16 cellular contexts compared by ENCODE assay signal in the genomic region with DNA sequence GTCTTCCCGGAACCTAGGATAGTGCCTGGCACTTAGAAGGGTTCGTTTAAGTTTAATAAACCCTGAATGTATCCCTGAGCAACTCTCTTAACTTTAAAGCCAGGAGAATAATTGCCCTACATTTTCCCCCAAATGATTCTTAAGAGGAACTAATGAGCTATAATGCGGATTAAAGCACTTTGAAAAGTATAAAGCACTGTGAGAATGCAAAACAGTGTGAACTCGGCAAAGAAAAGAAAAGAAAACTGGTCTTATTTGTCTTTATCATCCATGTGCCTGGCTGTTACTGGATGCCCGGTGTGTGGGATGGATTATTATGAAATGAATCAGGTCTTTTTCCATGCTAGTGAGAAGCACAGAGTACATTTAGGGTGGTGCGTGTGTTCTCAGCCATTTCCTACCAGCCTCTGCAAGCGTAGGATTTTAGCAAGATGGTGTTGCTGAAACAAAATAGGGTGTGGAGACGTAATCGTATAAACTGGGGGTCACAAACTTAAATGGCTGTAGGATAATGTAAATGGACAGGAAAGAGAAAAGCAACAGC. TPM values are rescaled to one million over a fixed set of nuclear protein-coding genes. Genes with fewer than 3 reads are reported as not detected.
DNase-seq lines count a peak whose midpoint lies in the region; ATAC-seq, FAIRE-seq and TF ChIP-seq lines count a peak whose summit lies in the region.
"Had no signal": no experiment of that assay in that cellular context is flagged by ENCODE, and none has a peak within 500 bp of the region (broad histone marks: within the 10 kb centered on the region; RNA-seq: fewer than 3 reads in every experiment).

No MANE protein-coding gene starts in this region.

- peaks cover 37 to 60% of the 10 kb centered on the region in 2 donors for H3K27me3 Mint-ChIP-seq in natural killer cell (ENCODE audit: low read depth in 2 of 2)

- 87% methylated on average over 9 of the region's 9 CpGs; no CpG with 5 or more reads in 1 of the 2 experiments for WGBS in H1 (ENCODE audit: extremely low coverage in 1 of 2, insufficient coverage in 1 of 2, insufficient read length in 1 of 2, insufficient replicate concordance in 2 of 2, low coverage in 1 of 2, low lambda C conversion rate in 2 of 2, missing lambda C conversion rate in 1 of 2), 2 experiments
- WGBS in aorta, 2 donors, result 29 to 45% methylated on average over 9 of the region's 9 CpGs
- WGBS in HepG2 (ENCODE audit: low lambda C conversion rate), result 14% methylated on average over 9 of the region's 9 CpGs

- H4K8ac ChIP-seq in H1 (ENCODE audit: extremely low read depth, insufficient read depth, low read length), result no peak overlapping the region

- no peak overlapping the region for H3K27ac ChIP-seq in H1 (ENCODE audit: low read depth, low read length)
- H3K27ac ChIP-seq in aorta (ENCODE audit: low read depth in 1 of 2, low read length in 2 of 2), result peak overlapping the region; percentile 65 to 72
- H3K27ac ChIP-seq in HepG2 (ENCODE audit: extremely low read length, insufficient read depth, low read length), result no peak overlapping the region

- H3K27me3 ChIP-seq in H1 (replicated peaks in 1 of 4; ENCODE audit: control insufficient read depth in 3 of 4, extremely low read depth in 1 of 4, insufficient read depth in 3 of 4, low read length in 3 of 4) (peaks cover 11 to 35% (median 22%) of the 10 kb centered on the region in 4 experiments; a peak in 6 of 7 replicates), aorta (ENCODE audit: control insufficient read depth in 1 of 2, insufficient read depth in 2 of 2, low read length in 1 of 2) (no peaks in the 10 kb centered on the region), HepG2 (ENCODE audit: control insufficient read depth in 1 of 2, insufficient read depth in 2 of 2, low read length in 2 of 2) (peaks cover 0 to 5% of the 10 kb centered on the region in 2 experiments; a peak in 2 of 5 replicates)

- H2BK20ac ChIP-seq in H1 (ENCODE audit: low read length), result no peak overlapping the region

- H2BK5ac ChIP-seq in H1 (ENCODE audit: low read depth, low read length), result no peak overlapping the region

- H3K79me2 ChIP-seq in H1 (ENCODE audit: control insufficient read depth in 1 of 2, insufficient read depth in 2 of 2, low read length in 2 of 2) (no peaks in the 10 kb centered on the region), HepG2 (ENCODE audit: insufficient read depth, low read length) (no peaks in the 10 kb centered on the region)

- H2AFZ ChIP-seq in H1 (ENCODE audit: low read length) (peak overlapping the region; percentile 91; the same call in 1 of the 2 replicates), HepG2 (ENCODE audit: low read length) (no peak overlapping the region)

- peak overlapping the region; percentile 13 for H3K4me3 Mint-ChIP-seq in natural killer cell

- TF ChIP-seq POLR2A in H1 (IDR thresholded peaks at IDR 0.05; ENCODE audit: control extremely low read depth in 1 of 2, low read depth in 2 of 2, low read length in 2 of 2), result no peak
- no peak for TF ChIP-seq POLR2A in HepG2 (IDR thresholded peaks at IDR 0.05; ENCODE audit: insufficient read depth in 1 of 2, low read depth in 2 of 2, low read length in 2 of 2)

- H3K4me3 ChIP-seq in H1 (ENCODE audit: extremely low read depth in 1 of 4, insufficient read depth in 2 of 4, low read depth in 3 of 4, low read length in 4 of 4), result peak overlapping the region in 2 of 4 experiments; percentile 15 to 56; a peak in 3 of 8 replicates
- H3K4me3 ChIP-seq in aorta (ENCODE audit: low read length in 2 of 2), result peak overlapping the region; percentile 39 to 40
- H3K4me3 ChIP-seq in HepG2 (replicated peaks in 1 of 3; ENCODE audit: insufficient read depth in 1 of 3, low read depth in 2 of 3, low read length in 3 of 3), result no peak overlapping the region

- H3K9ac ChIP-seq in H1 (replicated peaks in 1 of 4; ENCODE audit: extremely low read depth in 1 of 4, low read depth in 3 of 4, low read length in 3 of 4), result 0 out of 7 replicates have a peak overlapping the region, but pooled peaks of 1 of the 4 experiments have one; percentile 7
- H3K9ac ChIP-seq in HepG2 (ENCODE audit: insufficient read depth, low read depth, low read length), result no peak overlapping the region
- H3K9ac ChIP-seq: SK-N-SH had no signal

- H4K5ac ChIP-seq in H1 (ENCODE audit: insufficient read length, low read depth, low read length), result no peak overlapping the region

- in situ Hi-C loops in HepG2 (cut with HindIII; ENCODE audit: extremely low pct_ligation_motif_present, low pct_unique_long_range_greater_than_20kb), result no loop called here

- no peak overlapping the region for H2BK120ac ChIP-seq in H1 (replicated peaks; ENCODE audit: low read depth, low read length)

- no peak for DNase-seq in Right ventricle myocardium superior
- no peak for DNase-seq in cardiac septum (ENCODE audit: low spot score)
- no peak for DNase-seq in H1 (ENCODE audit: low read depth in 1 of 2, low spot score in 2 of 2)
- DNase-seq in natural killer cell, result no peak
- DNase-seq in aorta, result no peak
- no peak for DNase-seq in HepG2 (ENCODE audit: low spot score)
- DNase-seq in NCI-H2196 treated with DMSO at 0.1 percent for 48 hours (lab: John Stamatoyannopoulos, UW; ENCODE audit: unreplicated experiment), result no peak
- DNase-seq in AML-193 (lab: John Stamatoyannopoulos, UW), result no peak
- DNase-seq: activated CD4-positive, CD25-positive, alpha-beta regulatory T cell; activated T-cell treated with anti-CD3 and anti-CD28 coated beads for 4 hours; amniotic stem cell; DMS153; effector CD8-positive, alpha-beta T cell; SK-N-SH; trophoblast cell had no signal

- ATAC-seq in Right ventricle myocardium superior (ENCODE audit: poor library complexity) (peak; percentile 34), natural killer cell (no peak), aorta (ENCODE audit: low FRiP score) (no peak), HepG2 (no peak)

- H2BK12ac ChIP-seq in H1 (ENCODE audit: low read depth, low read length), result no peak overlapping the region

- H3K4me1 Mint-ChIP-seq in natural killer cell, result no peaks in the 10 kb centered on the region

- peak; percentile 62 for FAIRE-seq in H1 (lab: Jason Lieb, UNC)
- FAIRE-seq in HepG2 (lab: Jason Lieb, UNC), result no peak
- FAIRE-seq: frontal cortex had no signal

- H3K56ac ChIP-seq in H1 (replicated peaks; ENCODE audit: insufficient read length, low read depth, low read length), result no peak overlapping the region

- POLR2A ChIA-PET in H1 (lab: Charles Lee; ENCODE audit: partially characterized antibody), result interaction anchor here (0.7 kb wide), 1 partner anchor 17 kb away, joined by 3 read pairs; no protein-coding TSS in a partner anchor
- POLR2A ChIA-PET in HepG2 (lab: Yijun Ruan, JAX), result no interaction called here

- H4K20me1 ChIP-seq in H1 (replicated peaks in 1 of 2; ENCODE audit: control insufficient read depth in 1 of 2, insufficient read depth in 2 of 2, low read length in 2 of 2) (no peaks in the 10 kb centered on the region), HepG2 (ENCODE audit: insufficient read depth, low read length) (no peaks in the 10 kb centered on the region)

- H3K18ac ChIP-seq in H1 (ENCODE audit: extremely low read depth, low read length), result no peak overlapping the region

- H3K9me3 ChIP-seq in H1 (ENCODE audit: insufficient read depth in 2 of 2, low read depth in 1 of 2, low read length in 1 of 2), result peaks cover 5 to 9% of the 10 kb centered on the region in 2 experiments; a peak in 3 of 4 replicates
- H3K9me3 ChIP-seq in aorta (ENCODE audit: control insufficient read depth, low read length), result no peaks in the 10 kb centered on the region
- H3K9me3 ChIP-seq in HepG2 (ENCODE audit: low read length), result no peaks in the 10 kb centered on the region
- H3K9me3 ChIP-seq: SK-N-SH had no signal

- H4K91ac ChIP-seq in H1 (replicated peaks; ENCODE audit: insufficient read length, low read length), result no peak overlapping the region

- no peaks in the 10 kb centered on the region for H3K4me1 ChIP-seq in H1 (replicated peaks in 1 of 4; ENCODE audit: control insufficient read depth in 3 of 4, insufficient read depth in 4 of 4, low read length in 3 of 4)
- no peaks in the 10 kb centered on the region for H3K4me1 ChIP-seq in aorta (ENCODE audit: control insufficient read depth in 1 of 2, insufficient read depth in 2 of 2, low read length in 2 of 2)
- H3K4me1 ChIP-seq in HepG2 (ENCODE audit: insufficient read depth, low read length), result no peaks in the 10 kb centered on the region

- H3K36me3 Mint-ChIP-seq in natural killer cell, result no peaks in the 10 kb centered on the region

- intact Hi-C loops in Right ventricle myocardium superior (cut with DNase I), result loop anchor here (5.0 kb wide), 1 partner anchor 36 kb away; no protein-coding TSS in a partner anchor
- intact Hi-C loops in cardiac septum (cut with DNase I), result loop anchor here (2.0 kb wide), 1 partner anchor 39 kb away; no protein-coding TSS in a partner anchor
- intact Hi-C loops in natural killer cell (cut with micrococcal nuclease), result no loop called here
- intact Hi-C loops in aorta (cut with DNase I), result loop anchor here (5.0 to 10.0 kb wide), 2 partner anchors 36 to 221 kb away; no protein-coding TSS in a partner anchor
- intact Hi-C loops in HepG2 (cut with micrococcal nuclease; ENCODE audit: unreplicated experiment), result no loop called here

- no peaks in the 10 kb centered on the region for H3K9me3 Mint-ChIP-seq in natural killer cell

- peak overlapping the region; percentile 51 to 76 for H3K4me2 ChIP-seq in H1 (ENCODE audit: insufficient read depth in 1 of 2, low read depth in 2 of 2, low read length in 2 of 2)
- no peak overlapping the region for H3K4me2 ChIP-seq in HepG2 (ENCODE audit: low read depth, low read length)
- H3K4me2 ChIP-seq: SK-N-SH had no signal

- TF ChIP-seq CTCF in H1 (IDR thresholded peaks at IDR 0.05; ENCODE audit: control extremely low read depth in 1 of 3, insufficient read depth in 1 of 3, low read depth in 1 of 3, low read length in 3 of 3) (no peak), natural killer cell (IDR thresholded peaks at IDR 0.05) (no peak), HepG2 (CRISPR knock-in tag; IDR thresholded peaks at IDR 0.05) (no peak)

- TF ChIP-seq EP300 in H1 (IDR thresholded peaks at IDR 0.05; ENCODE audit: borderline replicate concordance in 1 of 2, low read depth in 2 of 2, low read length in 2 of 2), result no peak
- TF ChIP-seq EP300 in HepG2 (IDR thresholded peaks at IDR 0.05; ENCODE audit: low read depth in 2 of 2, low read length in 2 of 2), result no peak
- no peak for TF ChIP-seq EP300 in HepG2 (CRISPR knock-in tag; IDR thresholded peaks at IDR 0.05; ENCODE audit: borderline replicate concordance)

- CTCF ChIA-PET in H1 (lab: Charles Lee; ENCODE audit: partially characterized antibody) (interaction anchor here (0.6 to 0.7 kb wide), 2 partner anchors 28 to 413 kb away, joined by 3 read pairs; no protein-coding TSS in a partner anchor), HepG2 (lab: Yijun Ruan, JAX; ENCODE audit: low intra/inter-chr PET ratio, low total read pairs) (no interaction called here)

- H3K36me3 ChIP-seq in H1 (ENCODE audit: control insufficient read depth in 2 of 4, insufficient read depth in 4 of 4, low read length in 3 of 4), result no peaks in the 10 kb centered on the region
- no peaks in the 10 kb centered on the region for H3K36me3 ChIP-seq in aorta (ENCODE audit: control insufficient read depth in 1 of 2, insufficient read depth in 2 of 2, low read length in 1 of 2)
- H3K36me3 ChIP-seq in HepG2 (replicated peaks in 1 of 2; ENCODE audit: control insufficient read depth in 1 of 2, insufficient read depth in 2 of 2, low read length in 2 of 2), result no peaks in the 10 kb centered on the region

- no peak for TF ChIP-seq RAD21 in H1 (IDR thresholded peaks at IDR 0.05 in 1 of 2, conservative IDR thresholded peaks at IDR 0.05 in 1 of 2; ENCODE audit: low read depth in 2 of 2, low read length in 2 of 2)
- no peak for TF ChIP-seq RAD21 in HepG2 (CRISPR knock-in tag; IDR thresholded peaks at IDR 0.05)

- H3K23me2 ChIP-seq in H1 (ENCODE audit: low read depth, low read length), result peaks cover 6% of the 10 kb centered on the region; the same call in 1 of the 2 replicates

- H2BK15ac ChIP-seq in H1 (ENCODE audit: low read length), result peak overlapping the region; percentile 88; the same call in 1 of the 2 replicates

- H2AK5ac ChIP-seq in H1 (ENCODE audit: low read depth, low read length), result no peak overlapping the region

- H3K4ac ChIP-seq in H1 (replicated peaks; ENCODE audit: insufficient read length, low read depth, low read length), result no peak overlapping the region

- H3K27ac Mint-ChIP-seq in natural killer cell, result no peak overlapping the region

- H3K79me1 ChIP-seq in H1 (ENCODE audit: low read depth, low read length), result no peaks in the 10 kb centered on the region

- H3K14ac ChIP-seq in H1 (ENCODE audit: insufficient read length), result no peak overlapping the region

- no peak overlapping the region for H3K23ac ChIP-seq in H1 (ENCODE audit: insufficient read length)

- no TSS peak for BruUV-seq in HepG2 (replicated peaks; lab: Mats Ljungman, UMichigan)

RNA-seq across cellular contexts. Expression of a gene that starts 1.0 kb away (rescaled TPM):
- total RNA-seq in Right ventricle myocardium superior (29.4 TPM), cardiac septum (36.6 TPM), natural killer cell (under 1 TPM in 1 of 3 donors, not detected in 2; 0.12 TPM), aorta (1 to 10 TPM; 4.5 to 7.6 TPM), HepG2 (2016; rRNA removed; fragmentation: Illumina TruSeq; extraction: Trizol) (not detected in 2 replicates)
- 0.17 and 0.63 TPM in 2 replicates for total RNA-seq in H1 (2021; fragmentation: NEBNext Ultra II Directional; extraction: Animal tissue kit (Norgen Biotek cat#: 25700))
- polyA plus RNA-seq in H1 (2011; rRNA removed) (0.20 and 0.33 TPM in 2 replicates), aorta (1 to 10 TPM in 1 of 2 donors, under 1 TPM in 1; 0.28 to 4.1 TPM), HepG2 (2011; rRNA removed) (not detected in 2 replicates)
- 0.35 TPM for polyA plus RNA-seq in H1 (2011; cell fraction: cytosol; rRNA removed)
- 0.16 TPM for polyA plus RNA-seq in H1 (2011; cell fraction: nucleus; rRNA removed)
- polyA plus RNA-seq in H1 (2012, experiment 1 of 2), result 0.20 to 0.29 TPM (median 0.25 TPM) in 4 replicates
- not detected for polyA plus RNA-seq in H1 (2012, experiment 2 of 2)
- polyA plus RNA-seq in H1 (2013, experiment 1 of 2), result 0.20 TPM
- polyA plus RNA-seq in H1 (2013, experiment 2 of 2), result 0.11 TPM
- 0.46 and 0.76 TPM in 2 replicates for polyA minus RNA-seq in H1 (2011; rRNA and poly(A)+ RNA removed)
- polyA minus RNA-seq in H1 (2011; cell fraction: cytosol; rRNA and poly(A)+ RNA removed), result 0.73 TPM
- 3.0 TPM for polyA minus RNA-seq in H1 (2011; cell fraction: nucleus; rRNA and poly(A)+ RNA removed)
- not detected in 2 replicates for total RNA-seq in HepG2 (2016; cell fraction: cytosol; rRNA removed; fragmentation: Illumina TruSeq; extraction: Trizol; ENCODE audit: low read depth)
- not detected in 2 replicates for total RNA-seq in HepG2 (2016; cell fraction: insoluble cytoplasmic fraction; rRNA removed; fragmentation: Illumina TruSeq; extraction: Trizol)
- not detected in 2 replicates for total RNA-seq in HepG2 (2016; cell fraction: membrane; rRNA removed; fragmentation: Illumina TruSeq; extraction: Trizol)
- not detected in 2 replicates for total RNA-seq in HepG2 (2016; cell fraction: nucleus; rRNA removed; fragmentation: Illumina TruSeq; extraction: Trizol)
- polyA plus RNA-seq in HepG2 (2011; cell fraction: cytosol; rRNA removed), result not detected in 2 replicates
- polyA plus RNA-seq in HepG2 (2011; cell fraction: nucleus; rRNA removed), result not detected in 2 replicates
- not detected in 2 replicates for polyA plus RNA-seq in HepG2 (2012)
- polyA plus RNA-seq in HepG2 (2016; cell fraction: cytosol; fragmentation: Illumina TruSeq; extraction: Trizol; ENCODE audit: low read depth), result not detected in 2 replicates
- not detected in 2 replicates for polyA plus RNA-seq in HepG2 (2016; cell fraction: insoluble cytoplasmic fraction; fragmentation: Illumina TruSeq; extraction: Trizol; ENCODE audit: low read depth)
- not detected in 2 replicates for polyA plus RNA-seq in HepG2 (2016; cell fraction: membrane; fragmentation: Illumina TruSeq; extraction: Trizol; ENCODE audit: low read depth)
- polyA plus RNA-seq in HepG2 (2016; cell fraction: nucleus; fragmentation: Illumina TruSeq; extraction: Trizol; ENCODE audit: insufficient read depth, low read depth), result not detected in 2 replicates
- not detected in 2 replicates for polyA minus RNA-seq in HepG2 (2011; rRNA and poly(A)+ RNA removed; ENCODE audit: low replicate concordance)
- polyA minus RNA-seq in HepG2 (2011; cell fraction: cytosol; rRNA and poly(A)+ RNA removed), result not detected in 2 replicates
- polyA minus RNA-seq in HepG2 (2011; cell fraction: nucleus; rRNA and poly(A)+ RNA removed), result not detected in 2 replicates
- polyA plus RNA-seq: SK-N-SH had no signal

Comparison
In these comparisons a context has a peak if more than half of its experiments do, and no peak if none do; other contexts are left out.
1. H3K27ac ChIP-seq: peak in aorta (2 of 2); none in H1 (single experiment) and HepG2 (single experiment).
2. H3K4me3 ChIP-seq: peak in aorta (2 of 2); none in HepG2 (0 of 3).
3. intact Hi-C loops: an anchor here in Right ventricle myocardium superior (5.0 kb wide), cardiac septum (2.0 kb wide) and aorta (5.0 to 10.0 kb wide); none called in natural killer cell and HepG2.